8 cellular contexts compared by ENCODE assay signal in the genomic region with DNA sequence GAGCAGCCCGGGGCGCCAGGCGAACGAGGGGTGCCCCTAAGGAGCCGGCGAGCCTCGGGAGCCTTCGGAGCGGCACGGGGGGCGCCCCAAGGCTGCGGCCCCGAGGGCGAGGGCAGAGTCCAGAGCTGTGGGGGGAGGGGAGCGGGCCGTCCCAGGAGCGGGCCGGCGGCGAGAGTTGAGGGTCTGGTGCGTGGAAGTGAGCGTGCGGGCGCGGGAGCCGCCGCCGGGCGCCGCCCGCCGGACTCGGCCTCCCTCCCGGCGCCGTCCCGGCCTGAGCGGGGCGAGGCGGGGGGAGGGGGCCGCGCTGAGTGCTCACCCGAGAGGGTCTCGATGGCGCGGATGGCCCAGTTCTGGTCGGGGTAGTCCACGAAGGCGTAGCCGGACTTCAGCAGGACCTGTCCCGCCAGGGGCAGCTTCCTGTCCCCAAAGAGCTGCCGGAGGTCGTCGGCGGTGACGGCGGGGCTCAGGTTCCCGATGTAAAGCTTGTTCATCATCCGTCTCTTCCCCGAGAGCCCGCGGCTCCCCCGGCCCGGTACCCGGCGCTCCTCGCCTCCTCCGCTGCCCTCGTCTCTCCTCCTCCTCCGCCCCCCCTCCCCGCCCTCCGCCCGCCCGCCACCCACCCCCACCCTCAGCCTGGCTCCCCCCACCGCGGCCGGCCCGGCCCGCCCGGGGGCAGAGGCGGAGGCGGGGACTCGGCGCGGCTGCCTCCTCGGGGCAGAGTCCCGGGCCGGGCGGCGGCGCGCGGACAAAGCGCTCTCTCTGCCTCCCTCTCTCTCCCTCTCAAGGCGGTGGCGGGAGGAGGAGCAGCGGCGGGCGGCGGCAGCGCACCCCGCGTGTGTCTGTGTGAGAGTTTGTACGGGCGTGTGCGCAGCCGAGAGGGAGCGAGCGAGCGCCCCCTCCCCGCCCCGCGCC. TPM values are rescaled to one million over a fixed set of nuclear protein-coding genes. Genes with fewer than 3 reads are reported as not detected.
DNase-seq lines count a peak whose midpoint lies in the region; ATAC-seq, FAIRE-seq and TF ChIP-seq lines count a peak whose summit lies in the region.

A gene (minus strand): TSS at position 576 of the 912 bp plus-strand sequence. CDS start 82 bp downstream, at position 494.

- peaks cover 32% of the 10 kb centered on the region for H3K36me3 Mint-ChIP-seq in WTC11

- peaks cover 28% of the 10 kb centered on the region for H3K9me3 Mint-ChIP-seq in WTC11

- CTCF ChIA-PET in WTC11 (lab: Charles Lee), result interaction anchor here (0.7 to 3.7 kb wide), 3 partner anchors 119 to 164 kb away, joined by 3 to 27 read pairs (median 10); no protein-coding TSS in a partner anchor

- DNase-seq in D721Med (ENCODE audit: insufficient read length, low spot score) (peak; percentile 36), M059J (ENCODE audit: low read depth) (peak; percentile 85), WTC11 (ENCODE audit: low spot score) (peak; percentile 81), dedifferentiated amniotic fluid mesenchymal stem cell (ENCODE audit: extremely low spot score) (peak; percentile 78), left kidney (ENCODE audit: low read depth, low spot score) (peak; percentile 97), AML-193 (lab: John Stamatoyannopoulos, UW) (no peak)
- DNase-seq in stimulated activated CD4-positive, alpha-beta T cell treated with anti-CD3 and anti-CD28 coated beads, Interleukin-4, amount 100 ng/mL, for 24 hours, result peak; percentile 44

- POLR2A ChIA-PET in WTC11 (lab: Charles Lee), result interaction anchor here (0.9 to 1.0 kb wide), 2 partner anchors 39 to 113 kb away, joined by 3 to 4 read pairs; a partner anchor contains a TSS

- H3K4me3 Mint-ChIP-seq in WTC11, result peak within 1 kb of the TSS; percentile 89

- ATAC-seq in GM21528 (IDR thresholded peaks at IDR 0.05; ENCODE audit: low FRiP score, unreplicated experiment) (peak; percentile 71), WTC11 (peak; percentile 63)

- peak within 1 kb of the TSS; percentile 88 for H3K27ac Mint-ChIP-seq in WTC11

- no peak for FAIRE-seq in D721Med (lab: Jason Lieb, UNC)

- TF ChIP-seq CTCF in D721Med (IDR thresholded peaks at IDR 0.05; ENCODE audit: insufficient read depth, missing control alignments), result peak; percentile 8
- TF ChIP-seq CTCF in WTC11 (IDR thresholded peaks at IDR 0.05), result no peak

- H3K27me3 Mint-ChIP-seq in WTC11 (ENCODE audit: low read depth), result peaks cover 16% of the 10 kb centered on the region

- peaks cover 42% of the 10 kb centered on the region for H3K4me1 Mint-ChIP-seq in WTC11

TF ChIP-seq in WTC11, 78 proteins besides CTCF, POLR2A, EP300 and RAD21 (continues in another document):
- TF ChIP-seq SMAD4 (CRISPR knock-in tag; IDR thresholded peaks at IDR 0.05) (no peak), NR2C2 (CRISPR knock-in tag; IDR thresholded peaks at IDR 0.05) (no peak), ZNF219 (CRISPR knock-in tag; IDR thresholded peaks at IDR 0.05; ENCODE audit: borderline replicate concordance) (no peak), TCF7 (CRISPR knock-in tag; IDR thresholded peaks at IDR 0.05; ENCODE audit: low read depth) (peak; percentile 61; the same call in 1 of the 2 replicates), NFE2L1 (CRISPR knock-in tag; IDR thresholded peaks at IDR 0.05) (no peak), NFYB (CRISPR knock-in tag; conservative IDR thresholded peaks at IDR 0.05; ENCODE audit: low read depth) (peak; percentile 20; the same call in 1 of the 2 replicates), ATF1 (CRISPR knock-in tag; IDR thresholded peaks at IDR 0.05) (no peak), SP1 (CRISPR knock-in tag; conservative IDR thresholded peaks at IDR 0.05) (no peak), ESRRA (CRISPR knock-in tag; IDR thresholded peaks at IDR 0.05; ENCODE audit: borderline replicate concordance) (no peak), NR1H2 (CRISPR knock-in tag; IDR thresholded peaks at IDR 0.05) (no peak), NFATC4 (CRISPR knock-in tag; IDR thresholded peaks at IDR 0.05) (no peak), OVOL2 (CRISPR knock-in tag; IDR thresholded peaks at IDR 0.05; ENCODE audit: borderline replicate concordance) (no peak), ZNF121 (CRISPR knock-in tag; IDR thresholded peaks at IDR 0.05) (no peak), KAT7 (CRISPR knock-in tag; IDR thresholded peaks at IDR 0.05; ENCODE audit: borderline replicate concordance) (peak; percentile 12; the same call in 1 of the 2 replicates)
- TF ChIP-seq, protein P1, sequence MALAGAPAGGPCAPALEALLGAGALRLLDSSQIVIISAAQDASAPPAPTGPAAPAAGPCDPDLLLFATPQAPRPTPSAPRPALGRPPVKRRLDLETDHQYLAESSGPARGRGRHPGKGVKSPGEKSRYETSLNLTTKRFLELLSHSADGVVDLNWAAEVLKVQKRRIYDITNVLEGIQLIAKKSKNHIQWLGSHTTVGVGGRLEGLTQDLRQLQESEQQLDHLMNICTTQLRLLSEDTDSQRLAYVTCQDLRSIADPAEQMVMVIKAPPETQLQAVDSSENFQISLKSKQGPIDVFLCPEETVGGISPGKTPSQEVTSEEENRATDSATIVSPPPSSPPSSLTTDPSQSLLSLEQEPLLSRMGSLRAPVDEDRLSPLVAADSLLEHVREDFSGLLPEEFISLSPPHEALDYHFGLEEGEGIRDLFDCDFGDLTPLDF (CRISPR knock-in tag; IDR thresholded peaks at IDR 0.05), result no peak
- TF ChIP-seq, protein P2, sequence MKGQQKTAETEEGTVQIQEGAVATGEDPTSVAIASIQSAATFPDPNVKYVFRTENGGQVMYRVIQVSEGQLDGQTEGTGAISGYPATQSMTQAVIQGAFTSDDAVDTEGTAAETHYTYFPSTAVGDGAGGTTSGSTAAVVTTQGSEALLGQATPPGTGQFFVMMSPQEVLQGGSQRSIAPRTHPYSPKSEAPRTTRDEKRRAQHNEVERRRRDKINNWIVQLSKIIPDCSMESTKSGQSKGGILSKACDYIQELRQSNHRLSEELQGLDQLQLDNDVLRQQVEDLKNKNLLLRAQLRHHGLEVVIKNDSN (CRISPR knock-in tag; IDR thresholded peaks at IDR 0.05), result no peak
- TF ChIP-seq, protein P3, sequence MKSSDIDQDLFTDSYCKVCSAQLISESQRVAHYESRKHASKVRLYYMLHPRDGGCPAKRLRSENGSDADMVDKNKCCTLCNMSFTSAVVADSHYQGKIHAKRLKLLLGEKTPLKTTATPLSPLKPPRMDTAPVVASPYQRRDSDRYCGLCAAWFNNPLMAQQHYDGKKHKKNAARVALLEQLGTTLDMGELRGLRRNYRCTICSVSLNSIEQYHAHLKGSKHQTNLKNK (CRISPR knock-in tag; IDR thresholded peaks at IDR 0.05), result no peak
- TF ChIP-seq, protein P4, sequence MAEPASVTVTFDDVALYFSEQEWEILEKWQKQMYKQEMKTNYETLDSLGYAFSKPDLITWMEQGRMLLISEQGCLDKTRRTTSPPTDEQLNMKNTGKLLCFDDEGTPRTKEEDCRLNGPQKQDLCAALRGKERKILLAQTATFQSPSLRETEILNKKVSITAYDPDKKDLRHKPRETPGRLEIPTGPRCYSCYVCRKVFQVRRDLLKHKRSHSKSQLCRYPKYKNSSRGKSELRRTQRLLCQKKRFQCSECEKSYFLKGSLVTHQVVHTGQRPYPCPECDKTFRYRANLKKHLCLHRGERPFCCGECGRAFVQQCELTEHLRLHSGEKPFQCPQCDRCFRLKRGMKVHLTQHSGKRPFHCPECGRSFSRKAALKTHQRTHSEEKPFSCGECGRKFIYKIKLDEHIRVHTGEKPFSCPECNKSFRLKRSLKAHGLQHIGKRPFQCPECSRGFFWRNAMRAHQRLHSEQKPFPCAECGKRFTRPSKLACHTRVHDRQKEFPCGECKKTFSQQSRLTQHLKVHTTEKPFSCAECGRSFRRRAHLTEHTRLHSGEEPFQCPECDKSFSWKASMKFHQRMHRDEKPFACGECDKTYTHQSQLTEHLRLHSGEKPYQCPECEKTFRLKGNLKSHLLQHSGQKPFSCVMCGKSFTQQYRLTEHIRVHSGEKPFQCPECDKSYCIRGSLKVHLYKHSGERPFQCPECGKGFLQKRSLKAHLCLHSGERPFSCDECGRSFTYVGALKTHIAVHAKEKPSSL (CRISPR knock-in tag; conservative IDR thresholded peaks at IDR 0.05), result no peak
- TF ChIP-seq, protein P5, sequence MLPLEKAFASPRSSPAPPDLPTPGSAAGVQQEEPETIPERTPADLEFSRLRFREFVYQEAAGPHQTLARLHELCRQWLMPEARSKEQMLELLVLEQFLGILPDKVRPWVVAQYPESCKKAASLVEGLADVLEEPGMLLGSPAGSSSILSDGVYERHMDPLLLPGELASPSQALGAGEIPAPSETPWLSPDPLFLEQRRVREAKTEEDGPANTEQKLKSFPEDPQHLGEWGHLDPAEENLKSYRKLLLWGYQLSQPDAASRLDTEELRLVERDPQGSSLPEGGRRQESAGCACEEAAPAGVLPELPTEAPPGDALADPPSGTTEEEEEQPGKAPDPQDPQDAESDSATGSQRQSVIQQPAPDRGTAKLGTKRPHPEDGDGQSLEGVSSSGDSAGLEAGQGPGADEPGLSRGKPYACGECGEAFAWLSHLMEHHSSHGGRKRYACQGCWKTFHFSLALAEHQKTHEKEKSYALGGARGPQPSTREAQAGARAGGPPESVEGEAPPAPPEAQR (CRISPR knock-in tag; IDR thresholded peaks at IDR 0.05), result no peak
- TF ChIP-seq, protein P6, sequence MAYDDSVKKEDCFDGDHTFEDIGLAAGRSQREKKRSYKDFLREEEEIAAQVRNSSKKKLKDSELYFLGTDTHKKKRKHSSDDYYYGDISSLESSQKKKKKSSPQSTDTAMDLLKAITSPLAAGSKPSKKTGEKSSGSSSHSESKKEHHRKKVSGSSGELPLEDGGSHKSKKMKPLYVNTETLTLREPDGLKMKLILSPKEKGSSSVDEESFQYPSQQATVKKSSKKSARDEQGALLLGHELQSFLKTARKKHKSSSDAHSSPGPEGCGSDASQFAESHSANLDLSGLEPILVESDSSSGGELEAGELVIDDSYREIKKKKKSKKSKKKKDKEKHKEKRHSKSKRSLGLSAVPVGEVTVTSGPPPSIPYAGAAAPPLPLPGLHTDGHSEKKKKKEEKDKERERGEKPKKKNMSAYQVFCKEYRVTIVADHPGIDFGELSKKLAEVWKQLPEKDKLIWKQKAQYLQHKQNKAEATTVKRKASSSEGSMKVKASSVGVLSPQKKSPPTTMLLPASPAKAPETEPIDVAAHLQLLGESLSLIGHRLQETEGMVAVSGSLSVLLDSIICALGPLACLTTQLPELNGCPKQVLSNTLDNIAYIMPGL (CRISPR knock-in tag; IDR thresholded peaks at IDR 0.05), result no peak
- TF ChIP-seq, protein P7, sequence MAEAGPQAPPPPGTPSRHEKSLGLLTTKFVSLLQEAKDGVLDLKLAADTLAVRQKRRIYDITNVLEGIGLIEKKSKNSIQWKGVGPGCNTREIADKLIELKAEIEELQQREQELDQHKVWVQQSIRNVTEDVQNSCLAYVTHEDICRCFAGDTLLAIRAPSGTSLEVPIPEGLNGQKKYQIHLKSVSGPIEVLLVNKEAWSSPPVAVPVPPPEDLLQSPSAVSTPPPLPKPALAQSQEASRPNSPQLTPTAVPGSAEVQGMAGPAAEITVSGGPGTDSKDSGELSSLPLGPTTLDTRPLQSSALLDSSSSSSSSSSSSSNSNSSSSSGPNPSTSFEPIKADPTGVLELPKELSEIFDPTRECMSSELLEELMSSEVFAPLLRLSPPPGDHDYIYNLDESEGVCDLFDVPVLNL (CRISPR knock-in tag; IDR thresholded peaks at IDR 0.05; ENCODE audit: borderline replicate concordance, low read depth), result no peak

RNA-seq across cellular contexts. Expression of the gene that starts here (rescaled TPM):
- total RNA-seq in M059J (2014; rRNA removed; shearing (Covaris generic)), result 59.1 and 72.0 TPM in 2 replicates
- 133 to 157 TPM (median 150 TPM) in 3 replicates for total RNA-seq in WTC11 (2021)

Comparison
In these comparisons a context has a peak if more than half of its experiments do, and no peak if none do; other contexts are left out.
1. DNase-seq: peak in D721Med (single experiment), M059J (single experiment), WTC11 (single experiment), dedifferentiated amniotic fluid mesenchymal stem cell (single experiment), left kidney (single experiment) and stimulated activated CD4-positive, alpha-beta T cell treated with anti-CD3 and anti-CD28 coated beads, Interleukin-4, amount 100 ng/mL, for 24 hours (single experiment); none in AML-193 (0 of 2).